Comparison of ENCODE assay signal across 9 cellular contexts in genomic region chr1:154463512-154463990, GRCh38. TPM values are rescaled to one million over a fixed set of nuclear protein-coding genes. Genes with fewer than 3 reads are reported as not detected.
DNase-seq lines count a peak whose midpoint lies in the region; ATAC-seq and TF ChIP-seq lines count a peak whose summit lies in the region.
"Had no signal": no experiment of that assay in that cellular context is flagged by ENCODE, and none has a peak within 500 bp of the region (broad histone marks: within the 10 kb centered on the region; RNA-seq: fewer than 3 reads in every experiment).

No MANE protein-coding gene starts in this region.

- TF ChIP-seq CTCF in lower lobe of right lung (IDR thresholded peaks at IDR 0.05): no peak

- ATAC-seq in lower lobe of right lung (peak; percentile 43 to 51), HG02884 (IDR thresholded peaks at IDR 0.05; ENCODE audit: unreplicated experiment) (no peak)

- peaks cover 28% of the 10 kb centered on the region for H3K36me3 ChIP-seq in lower lobe of right lung

- H3K4me1 ChIP-seq in lower lobe of right lung: peaks cover 42% of the 10 kb centered on the region

- no peaks in the 10 kb centered on the region for H3K9me3 ChIP-seq in lower lobe of right lung

- DNase-seq in activated gamma-delta T cell treated with Interleukin-2 at 50 U/mL for 16 hours (peak; percentile 62), activated gamma-delta T cell (lab: John Stamatoyannopoulos, UW) (no peak), lower lobe of right lung (no peak), SK-N-DZ (ENCODE audit: low spot score) (no peak), retina (no peak)
- peak; percentile 29 for DNase-seq in activated gamma-delta T cell treated with anti-CD3 and anti-CD28 coated beads, Interleukin-2, amount 50 U/mL, for 16 hours (ENCODE audit: low read depth)

- intact Hi-C loops in lower lobe of right lung (cut with DNase I): no loop called here

- H3K4me3 ChIP-seq in lower lobe of right lung: no peak overlapping the region

- H3K27me3 ChIP-seq in lower lobe of right lung (ENCODE audit: low read depth): no peaks in the 10 kb centered on the region

- H3K27ac ChIP-seq in lower lobe of right lung (peak overlapping the region; percentile 65), temporal lobe (ENCODE audit: low read depth, low read length) (peak overlapping the region; percentile 22)
- H3K27ac ChIP-seq: 22Rv1 had no signal

RNA-seq across cellular contexts. Expression of gene TDRD10, which starts 38.5 kb away (rescaled TPM):
- total RNA-seq in lower lobe of right lung (20.2 TPM), temporal lobe (0.49 TPM)
- not detected in 2 replicates for polyA plus RNA-seq in SK-N-DZ (2014; cell fraction: cytosol; rRNA removed)
- not detected in 2 replicates for polyA plus RNA-seq in SK-N-DZ (2014; cell fraction: nucleus; rRNA removed)

RNA-seq across cellular contexts. Expression of gene SHE, which starts 38.7 kb away (rescaled TPM):
- total RNA-seq in lower lobe of right lung (40.1 TPM), temporal lobe (1.2 TPM)
- not detected in 2 replicates for polyA plus RNA-seq in SK-N-DZ (2014; cell fraction: cytosol; rRNA removed)
- polyA plus RNA-seq in SK-N-DZ (2014; cell fraction: nucleus; rRNA removed): not detected in 2 replicates

RNA-seq across cellular contexts. Expression of gene IL6R, which starts 58.4 kb away (rescaled TPM):
- total RNA-seq in lower lobe of right lung (48.5 TPM), temporal lobe (3.7 TPM)
- not detected in 2 replicates for polyA plus RNA-seq in SK-N-DZ (2014; cell fraction: cytosol; rRNA removed)
- not detected in 2 replicates for polyA plus RNA-seq in SK-N-DZ (2014; cell fraction: nucleus; rRNA removed)

Comparison
In these comparisons a context has a peak if more than half of its experiments do, and no peak if none do; other contexts are left out.
1. DNase-seq: peak in activated gamma-delta T cell treated with Interleukin-2 at 50 U/mL for 16 hours (single experiment) and activated gamma-delta T cell treated with anti-CD3 and anti-CD28 coated beads, Interleukin-2, amount 50 U/mL, for 16 hours (single experiment); none in activated gamma-delta T cell (single experiment), lower lobe of right lung (single experiment), SK-N-DZ (single experiment) and retina (single experiment).
2. RNA of gene TDRD10, which starts 38.5 kb away (total RNA-seq): 20.2 TPM in lower lobe of right lung (single experiment); 0.49 TPM in temporal lobe (single experiment); every median in the first group is over 10 times any median in the second.
3. RNA of gene SHE, which starts 38.7 kb away (total RNA-seq): 40.1 TPM in lower lobe of right lung (single experiment); 1.2 TPM in temporal lobe (single experiment); every median in the first group is over 10 times any median in the second.
4. RNA of gene IL6R, which starts 58.4 kb away (total RNA-seq): 48.5 TPM in lower lobe of right lung (single experiment); 3.7 TPM in temporal lobe (single experiment); every median in the first group is over 10 times any median in the second.